ENCODE assay signal across 7 cellular contexts in genomic region chr12:6961695-6962284, GRCh38. TPM values are rescaled to one million over a fixed set of nuclear protein-coding genes. Genes with fewer than 3 reads are reported as not detected.
A peak's percentile ranks its signal among the peaks of the same experiment; 100 is the strongest.
DNase-seq lines count a peak whose midpoint lies in the region; TF ChIP-seq lines count a peak whose summit lies in the region.

No MANE protein-coding gene starts in this region.

- peak overlapping the region; percentile 38 for H3K4me2 ChIP-seq in Karpas-422 (ENCODE audit: low read depth, low read length, poor library complexity, severe bottlenecking)

- peaks cover 14% of the 10 kb centered on the region; the same call in 1 of the 2 replicates for H4K20me1 ChIP-seq in Karpas-422 (ENCODE audit: insufficient read depth, low read depth, low read length)

- no peaks in the 10 kb centered on the region for H3K9me2 ChIP-seq in Karpas-422 (replicated peaks; ENCODE audit: insufficient read depth, low read length)

- no peaks in the 10 kb centered on the region for H3K27me3 ChIP-seq in Karpas-422 (ENCODE audit: low read length)

- BruUV-seq in MCF 10A (replicated peaks; lab: Mats Ljungman, UMichigan), result TSS peak; percentile 10

- no peaks in the 10 kb centered on the region for H3K79me2 ChIP-seq in Karpas-422 (ENCODE audit: low read length)

- H3K4me3 Mint-ChIP-seq in MCF 10A (ENCODE audit: unreplicated experiment) (peak overlapping the region; percentile 87), immature natural killer cell (peak overlapping the region; percentile 70 to 82 (median 81))

- CTCF ChIA-PET in MCF 10A (lab: Yijun Ruan, JAX), result interaction anchor here (0.6 to 6.4 kb wide), 17 partner anchors 16 to 152 kb away, joined by 3 to 160 read pairs (median 4); partner anchors contain the start of genes C12orf57, C1RL, C1S and LPCAT3

- H2AFZ ChIP-seq in Karpas-422 (ENCODE audit: low read length), result no peak overlapping the region

- DNase-seq in GM12864 (ENCODE audit: low read depth) (no peak), Karpas-422 (peak; percentile 90), RPMI7951 (ENCODE audit: low read depth) (peak; percentile 68), MCF 10A (ENCODE audit: unreplicated experiment) (peak; percentile 83), immature natural killer cell (no peak), smooth muscle cell of the brain vasculature (ENCODE audit: low read depth, low spot score) (peak; percentile 59), superior temporal gyrus (ENCODE audit: extremely low spot score) (no peak)

- TF ChIP-seq CTCF in GM12864 (IDR thresholded peaks at IDR 0.05; ENCODE audit: low read depth, low read length, missing control alignments), result peak; percentile 50
- TF ChIP-seq CTCF in MCF 10A (IDR thresholded peaks at IDR 0.05; ENCODE audit: unreplicated experiment), result peak; percentile 53

- H3K27ac Mint-ChIP-seq in MCF 10A (ENCODE audit: low read depth, unreplicated experiment) (peak overlapping the region; percentile 94), immature natural killer cell (peak overlapping the region; percentile 95 to 99 (median 97))

- H3K27me3 Mint-ChIP-seq in MCF 10A (ENCODE audit: insufficient read depth, unreplicated experiment), result no peaks in the 10 kb centered on the region
- peaks cover 10 to 28% (median 12%) of the 10 kb centered on the region in 3 donors for H3K27me3 Mint-ChIP-seq in immature natural killer cell (ENCODE audit: low read depth in 3 of 3)

- H3K27ac ChIP-seq in Karpas-422 (ENCODE audit: low read length), result peak overlapping the region; percentile 79

- POLR2A ChIA-PET in MCF 10A (lab: Yijun Ruan, JAX), result interaction anchor here (0.7 to 7.0 kb wide), 25 partner anchors 8 to 227 kb away, joined by 3 to 495 read pairs (median 5); partner anchors contain the start of genes ATN1, C12orf57, C1RL and C1S

- H3K4me3 ChIP-seq in GM12864 (ENCODE audit: low read depth, low read length), result no peak overlapping the region; the same call in 1 of the 2 replicates
- H3K4me3 ChIP-seq in Karpas-422 (ENCODE audit: low read length), result no peak overlapping the region

- intact Hi-C loops in MCF 10A (cut with micrococcal nuclease), result loop anchor here (1.0 to 5.0 kb wide), 3 partner anchors 17 to 146 kb away; partner anchors contain the start of genes C12orf57 and C1RL

- peaks cover 51% of the 10 kb centered on the region for H3K4me1 Mint-ChIP-seq in MCF 10A (ENCODE audit: insufficient read depth, unreplicated experiment)
- peaks cover 65 to 79% of the 10 kb centered on the region in 2 donors for H3K4me1 Mint-ChIP-seq in immature natural killer cell

- peaks cover 42% of the 10 kb centered on the region for H3K36me3 Mint-ChIP-seq in MCF 10A (ENCODE audit: insufficient read depth, unreplicated experiment)
- peaks cover 18 to 47% (median 31%) of the 10 kb centered on the region in 3 donors for H3K36me3 Mint-ChIP-seq in immature natural killer cell

- H3K9ac ChIP-seq in Karpas-422 (ENCODE audit: low read length), result peak overlapping the region; percentile 44

- peaks cover 23% of the 10 kb centered on the region; the same call in 1 of the 2 replicates for H3K36me3 ChIP-seq in Karpas-422 (ENCODE audit: insufficient read depth, low read length)

- peaks cover 72% of the 10 kb centered on the region for H3K4me1 ChIP-seq in Karpas-422 (ENCODE audit: low read length)

- H3K9me3 ChIP-seq in Karpas-422 (ENCODE audit: low read length), result no peaks in the 10 kb centered on the region

- no peaks in the 10 kb centered on the region for H3K9me3 Mint-ChIP-seq in MCF 10A (ENCODE audit: unreplicated experiment)
- no peaks in the 10 kb centered on the region for H3K9me3 Mint-ChIP-seq in immature natural killer cell

RNA-seq across cellular contexts. Expression of gene PHB2, which starts 8.7 kb away (rescaled TPM):
- total RNA-seq in Karpas-422 (2014; rRNA removed; shearing (Covaris generic); ENCODE audit: low replicate concordance), result 353 and 644 TPM in 2 replicates
- 263 and 303 TPM in 2 replicates for total RNA-seq in RPMI7951 (2014; rRNA removed; shearing (Covaris generic))
- 249 and 305 TPM in 2 replicates for total RNA-seq in MCF 10A (2022)
- polyA plus RNA-seq in immature natural killer cell, result 100 to 1,000 TPM; 121 to 141 (median 136) TPM

RNA-seq across cellular contexts. Expression of gene EMG1, which starts 8.9 kb away (rescaled TPM):
- 56.6 and 71.1 TPM in 2 replicates for total RNA-seq in Karpas-422 (2014; rRNA removed; shearing (Covaris generic); ENCODE audit: low replicate concordance)
- 68.5 and 72.8 TPM in 2 replicates for total RNA-seq in RPMI7951 (2014; rRNA removed; shearing (Covaris generic))
- total RNA-seq in MCF 10A (2022), result 66.5 and 93.8 TPM in 2 replicates
- polyA plus RNA-seq in immature natural killer cell, result 10 to 100 TPM; 46.2 to 83.8 (median 65.5) TPM

RNA-seq across cellular contexts. Expression of gene PTPN6, which starts 10.6 kb away (rescaled TPM):
- 411 and 673 TPM in 2 replicates for total RNA-seq in Karpas-422 (2014; rRNA removed; shearing (Covaris generic); ENCODE audit: low replicate concordance)
- total RNA-seq in RPMI7951 (2014; rRNA removed; shearing (Covaris generic)), result 0.24 TPM in 1 of 2 replicates, not detected in the other
- 10.3 and 13.2 TPM in 2 replicates for total RNA-seq in MCF 10A (2022)
- 100 to 1,000 TPM; 231 to 513 (median 294) TPM for polyA plus RNA-seq in immature natural killer cell

RNA-seq across cellular contexts. Expression of gene C12orf57, which starts 18.0 kb away (rescaled TPM):
- 264 and 402 TPM in 2 replicates for total RNA-seq in Karpas-422 (2014; rRNA removed; shearing (Covaris generic); ENCODE audit: low replicate concordance)
- 245 and 274 TPM in 2 replicates for total RNA-seq in RPMI7951 (2014; rRNA removed; shearing (Covaris generic))
- total RNA-seq in MCF 10A (2022), result 176 and 196 TPM in 2 replicates
- polyA plus RNA-seq in immature natural killer cell, result 100 to 1,000 TPM in 2 of 3 donors, 10 to 100 TPM in 1; 83.7 to 315 (median 170) TPM

RNA-seq across cellular contexts. Expression of gene RNU7-1, which starts 18.2 kb away (rescaled TPM):
- total RNA-seq in Karpas-422 (2014; rRNA removed; shearing (Covaris generic); ENCODE audit: low replicate concordance), result not detected in 2 replicates
- total RNA-seq in RPMI7951 (2014; rRNA removed; shearing (Covaris generic)), result not detected in 2 replicates
- total RNA-seq in MCF 10A (2022), result not detected in 2 replicates
- not detected for polyA plus RNA-seq in immature natural killer cell

Comparison
In these comparisons a context has a peak if more than half of its experiments do, and no peak if none do; other contexts are left out.
1. DNase-seq: peak in Karpas-422 (single experiment), RPMI7951 (single experiment), MCF 10A (single experiment) and smooth muscle cell of the brain vasculature (single experiment); none in GM12864 (single experiment), immature natural killer cell (0 of 3) and superior temporal gyrus (single experiment).
2. RNA of gene PTPN6, which starts 10.6 kb away (total RNA-seq): 411 to 673 TPM in Karpas-422; 10.3 to 13.2 TPM in MCF 10A and 0.24 TPM in RPMI7951; every median in the first group is over 10 times any median in the second.